1 cellular context compared by ENCODE assay signal in the genomic region with DNA sequence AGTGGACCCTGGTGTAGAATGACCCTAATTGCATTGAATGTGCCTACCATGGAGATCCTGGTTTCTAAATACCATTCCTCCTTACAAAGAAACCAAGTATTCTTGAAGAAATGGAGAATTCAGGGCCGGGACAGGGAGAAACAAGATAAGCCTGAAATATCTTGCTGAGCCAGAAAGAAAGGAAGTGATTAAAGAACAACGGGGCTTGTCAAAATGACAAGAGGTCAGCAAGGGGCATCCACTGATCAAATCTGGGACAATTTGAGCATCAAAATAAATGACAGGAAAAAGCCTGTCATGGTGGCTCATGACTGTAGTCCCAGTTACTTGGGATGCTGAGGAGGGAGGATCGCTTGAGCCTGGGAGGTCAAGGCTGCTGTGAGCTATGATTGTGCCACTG.
TF ChIP-seq lines count a peak whose summit lies in the region.

No MANE protein-coding gene starts in this region.

TF ChIP-seq in endothelial cell of umbilical vein, 7 proteins besides CTCF, POLR2A, EP300 and RAD21:
- peak; percentile 65 for TF ChIP-seq GATA2 (IDR thresholded peaks at IDR 0.05; ENCODE audit: insufficient read depth, insufficient read length, low read depth, low read length)
- no peak for TF ChIP-seq EZH2 (IDR thresholded peaks at IDR 0.05; ENCODE audit: borderline replicate concordance, low read depth, low read length, severe bottlenecking)
